7 cellular contexts compared by ENCODE assay signal in genomic region chr7:151013356-151013727, GRCh38.
DNase-seq lines count a peak whose midpoint lies in the region; ATAC-seq and TF ChIP-seq lines count a peak whose summit lies in the region.
"Had no signal": no experiment of that assay in that cellular context is flagged by ENCODE, and none has a peak within 500 bp of the region (broad histone marks: within the 10 kb centered on the region; RNA-seq: fewer than 3 reads in every experiment).

No MANE protein-coding gene starts in this region.

- TF ChIP-seq CTCF in AG09309 (IDR thresholded peaks at IDR 0.05; ENCODE audit: control insufficient read depth, insufficient read depth, low read depth, low read length, missing control alignments) (no peak), Loucy (conservative IDR thresholded peaks at IDR 0.05; ENCODE audit: low read length) (no peak)

- no peaks in the 10 kb centered on the region for H3K9me3 ChIP-seq in Loucy (ENCODE audit: insufficient read depth, low read depth, low read length)

- peak overlapping the region; percentile 80 for H3K4me2 ChIP-seq in Loucy (ENCODE audit: low read depth, low read length, poor library complexity, severe bottlenecking)

- H2AFZ ChIP-seq in Loucy (ENCODE audit: low read length): no peak overlapping the region

- H4K20me1 ChIP-seq in Loucy (ENCODE audit: insufficient read depth, low read length, poor library complexity, severe bottlenecking): no peaks in the 10 kb centered on the region

- DNase-seq in AG09309 (ENCODE audit: low read depth) (no peak), iPS-NIHi11 (ENCODE audit: low spot score) (peak; percentile 54), NCI-H774 (lab: John Stamatoyannopoulos, UW) (no peak), DMS79 treated with DMSO at 0.1 percent for 48 hours (lab: John Stamatoyannopoulos, UW) (no peak)

- ATAC-seq in GM19452 (IDR thresholded peaks at IDR 0.05; ENCODE audit: unreplicated experiment): no peak

- no peaks in the 10 kb centered on the region for H3K36me3 ChIP-seq in Loucy (ENCODE audit: insufficient read depth, low read length)
- H3K36me3 ChIP-seq: WERI-Rb-1 had no signal

- H3K79me2 ChIP-seq in Loucy (ENCODE audit: insufficient read depth, low read length): no peaks in the 10 kb centered on the region

- H3K27me3 ChIP-seq in Loucy (ENCODE audit: insufficient read depth, low read length, poor library complexity, severe bottlenecking): no peaks in the 10 kb centered on the region

- no peaks in the 10 kb centered on the region for H3F3A ChIP-seq in Loucy (ENCODE audit: low read depth)

- peak overlapping the region; percentile 36 for H3K4me3 ChIP-seq in AG09309 (ENCODE audit: control insufficient read depth, low read depth, low read length)
- peak overlapping the region; percentile 71 for H3K4me3 ChIP-seq in Loucy (ENCODE audit: low read length, poor library complexity, severe bottlenecking)

- peaks cover 45% of the 10 kb centered on the region for H3K4me1 ChIP-seq in Loucy (ENCODE audit: insufficient read depth, low read length, poor library complexity, severe bottlenecking)

- H3K9me2 ChIP-seq in Loucy (replicated peaks; ENCODE audit: low read depth, low read length): no peaks in the 10 kb centered on the region

- H3K9ac ChIP-seq in Loucy (ENCODE audit: low read depth, low read length, poor library complexity, severe bottlenecking): no peak overlapping the region
